Comparison of ENCODE assay signal across 8 cellular contexts in the genomic region with DNA sequence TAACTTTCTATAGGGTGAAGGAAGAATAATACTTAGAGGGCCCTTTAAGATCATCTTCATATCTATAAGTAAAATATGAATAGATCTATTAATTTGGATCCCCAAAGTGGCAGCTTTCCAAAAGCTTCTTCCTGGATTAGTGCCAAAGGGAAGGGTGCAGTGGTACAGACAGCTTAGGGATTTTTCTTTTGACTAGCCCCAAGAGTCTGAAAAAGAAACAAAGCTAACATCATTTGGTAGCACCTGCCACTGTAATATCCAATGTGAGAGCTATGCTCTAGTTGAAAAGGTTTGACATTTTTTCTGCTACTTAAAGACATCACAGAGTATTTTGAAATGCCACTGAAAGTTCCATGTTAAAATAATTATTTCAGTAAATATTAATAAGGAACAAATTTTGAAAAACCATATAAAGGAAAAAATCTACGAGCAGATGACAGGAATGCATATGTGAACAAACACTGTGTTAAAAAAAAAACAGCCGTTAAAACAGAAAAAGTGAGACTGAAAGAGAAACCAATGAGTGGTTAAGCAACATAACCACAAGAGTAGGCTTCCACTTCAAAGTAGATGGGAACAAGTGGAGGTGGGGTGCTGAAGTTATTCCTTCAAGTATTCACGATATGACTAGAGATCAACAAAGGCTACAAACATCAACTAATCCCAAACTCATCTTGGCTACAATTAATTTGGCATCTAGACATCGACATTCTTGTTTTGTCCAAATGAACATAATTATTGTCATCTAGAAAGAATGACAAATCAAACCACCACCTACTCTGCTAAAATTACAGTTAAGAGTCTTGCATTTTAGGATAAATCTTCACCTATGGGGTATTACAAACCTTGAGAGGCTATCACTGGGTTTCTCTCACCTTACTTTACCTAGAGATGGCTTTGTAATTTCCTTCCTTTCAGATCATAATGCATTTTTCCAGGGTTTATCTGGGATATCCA.
DNase-seq lines count a peak whose midpoint lies in the region; ATAC-seq and TF ChIP-seq lines count a peak whose summit lies in the region.

No MANE protein-coding gene starts in this region.

- WGBS in mammary epithelial cell (ENCODE audit: low coverage, missing lambda C conversion rate), result 50% methylated on average over 4 of the region's 4 CpGs

- DNase-seq in activated CD4-positive, alpha-beta T cell treated with anti-CD3 and anti-CD28 coated beads, Interleukin-2, amount 10 ng/mL, durations not matched to agents 7 days and 5 days, result peak; percentile 67
- no peak for DNase-seq in activated CD4-positive, alpha-beta T cell treated with anti-CD3 and anti-CD28 coated beads for 1 hour
- DNase-seq in NOMO-1 (lab: John Stamatoyannopoulos, UW; ENCODE audit: unreplicated experiment in 2 of 2) (peak; percentile 79 to 95), mammary epithelial cell (no peak), substantia nigra (lab: John Stamatoyannopoulos, UW) (no peak)
- DNase-seq in stimulated activated effector memory CD8-positive, alpha-beta T cell treated with anti-CD3 and anti-CD28 coated beads, Interleukin-12 subunit alpha, Interleukin-12 subunit beta, amount 100 ng/mL, for 72 hours (ENCODE audit: low spot score in 2 of 2), result peak in 1 of 2 donors; percentile 53
- no peak for DNase-seq in stimulated activated naive CD4-positive, alpha-beta T cell treated with Interleukin-2 at 50 U/mL for 16 hours (lab: John Stamatoyannopoulos, UW)

- ATAC-seq in HG02798 (IDR thresholded peaks at IDR 0.05; ENCODE audit: poor library complexity, unreplicated experiment), result peak; percentile 93
- peak; percentile 86 for ATAC-seq in stimulated activated effector memory CD8-positive, alpha-beta T cell treated with anti-CD3 and anti-CD28 coated beads, Interleukin-12 subunit alpha, Interleukin-12 subunit beta, amount 100 ng/mL, for 72 hours

- H3K4me3 ChIP-seq in mammary epithelial cell (replicated peaks in 1 of 3; ENCODE audit: insufficient read depth in 1 of 3, low read depth in 2 of 3, low read length in 3 of 3), result no peak overlapping the region

- no peaks in the 10 kb centered on the region for H3K27me3 ChIP-seq in mammary epithelial cell (ENCODE audit: insufficient read depth, low read length)

- dilution Hi-C loops in mammary epithelial cell (cut with HindIII; ENCODE audit: low sequenced_read_pairs), result no loop called here

- CTCF ChIA-PET in activated CD4-positive, alpha-beta T cell treated with anti-CD3 and anti-CD28 coated beads, Interleukin-2, amount 10 ng/mL, durations not matched to agents 7 days and 5 days (lab: Charles Lee), result interaction anchor here (0.6 to 1.5 kb wide), 5 partner anchors 8 to 64 kb away, joined by 3 to 4 read pairs (median 3); no protein-coding TSS in a partner anchor
- CTCF ChIA-PET in mammary epithelial cell (lab: Charles Lee; ENCODE audit: low non-redundant PET), result no interaction called here

- H3K27ac ChIP-seq in mammary epithelial cell (ENCODE audit: insufficient read depth, low read depth, low read length) (no peak overlapping the region), substantia nigra (ENCODE audit: low read depth, low read length, poor library complexity, severe bottlenecking) (no peak overlapping the region)

- peaks cover 59% of the 10 kb centered on the region for H3K36me3 Mint-ChIP-seq in activated CD4-positive, alpha-beta T cell treated with anti-CD3 and anti-CD28 coated beads, Interleukin-2, amount 10 ng/mL, durations not matched to agents 7 days and 5 days (ENCODE audit: low read depth)
- peaks cover 39% of the 10 kb centered on the region for H3K36me3 Mint-ChIP-seq in stimulated activated effector memory CD8-positive, alpha-beta T cell treated with anti-CD3 and anti-CD28 coated beads, Interleukin-12 subunit alpha, Interleukin-12 subunit beta, amount 100 ng/mL, for 72 hours

- POLR2A ChIA-PET in activated CD4-positive, alpha-beta T cell treated with anti-CD3 and anti-CD28 coated beads, Interleukin-2, amount 10 ng/mL, durations not matched to agents 7 days and 5 days (lab: Charles Lee), result no interaction called here

- H3K9me3 Mint-ChIP-seq in activated CD4-positive, alpha-beta T cell treated with anti-CD3 and anti-CD28 coated beads, Interleukin-2, amount 10 ng/mL, durations not matched to agents 7 days and 5 days, result peaks cover 13% of the 10 kb centered on the region
- no peaks in the 10 kb centered on the region for H3K9me3 Mint-ChIP-seq in stimulated activated effector memory CD8-positive, alpha-beta T cell treated with anti-CD3 and anti-CD28 coated beads, Interleukin-12 subunit alpha, Interleukin-12 subunit beta, amount 100 ng/mL, for 72 hours

- no peak overlapping the region for H3K9ac ChIP-seq in mammary epithelial cell (ENCODE audit: insufficient read depth, low read length)

- no peak for TF ChIP-seq CTCF in mammary epithelial cell (conservative IDR thresholded peaks at IDR 0.05 in 1 of 2, IDR thresholded peaks at IDR 0.05 in 1 of 2; ENCODE audit: extremely low read depth in 1 of 2, insufficient read depth in 1 of 2, low read depth in 1 of 2, low read length in 2 of 2)

- peaks cover 45% of the 10 kb centered on the region for H3K4me1 Mint-ChIP-seq in activated CD4-positive, alpha-beta T cell treated with anti-CD3 and anti-CD28 coated beads, Interleukin-2, amount 10 ng/mL, durations not matched to agents 7 days and 5 days
- peaks cover 22% of the 10 kb centered on the region for H3K4me1 Mint-ChIP-seq in stimulated activated effector memory CD8-positive, alpha-beta T cell treated with anti-CD3 and anti-CD28 coated beads, Interleukin-12 subunit alpha, Interleukin-12 subunit beta, amount 100 ng/mL, for 72 hours

- H3K79me2 ChIP-seq in mammary epithelial cell (ENCODE audit: insufficient read depth, low read length), result no peaks in the 10 kb centered on the region

- peak overlapping the region; percentile 52 for H3K4me3 Mint-ChIP-seq in activated CD4-positive, alpha-beta T cell treated with anti-CD3 and anti-CD28 coated beads, Interleukin-2, amount 10 ng/mL, durations not matched to agents 7 days and 5 days
- peak overlapping the region; percentile 52 for H3K4me3 Mint-ChIP-seq in stimulated activated effector memory CD8-positive, alpha-beta T cell treated with anti-CD3 and anti-CD28 coated beads, Interleukin-12 subunit alpha, Interleukin-12 subunit beta, amount 100 ng/mL, for 72 hours

- intact Hi-C loops in mammary epithelial cell (cut with micrococcal nuclease), result no loop called here

- H3K9me3 ChIP-seq in mammary epithelial cell (replicated peaks; ENCODE audit: insufficient read depth, low read length), result no peaks in the 10 kb centered on the region

- H3K4me2 ChIP-seq in mammary epithelial cell (ENCODE audit: insufficient read depth, low read depth, low read length), result no peak overlapping the region

- H3K4me1 ChIP-seq in mammary epithelial cell (ENCODE audit: insufficient read depth, low read length), result no peaks in the 10 kb centered on the region

- H3K27ac Mint-ChIP-seq in activated CD4-positive, alpha-beta T cell treated with anti-CD3 and anti-CD28 coated beads, Interleukin-2, amount 10 ng/mL, durations not matched to agents 7 days and 5 days, result peak overlapping the region; percentile 89
- H3K27ac Mint-ChIP-seq in stimulated activated effector memory CD8-positive, alpha-beta T cell treated with anti-CD3 and anti-CD28 coated beads, Interleukin-12 subunit alpha, Interleukin-12 subunit beta, amount 100 ng/mL, for 72 hours, result no peak overlapping the region

- H2AFZ ChIP-seq in mammary epithelial cell (ENCODE audit: low read depth, low read length), result no peak overlapping the region

- in situ Hi-C loops in mammary epithelial cell (cut with MboI; ENCODE audit: low sequenced_read_pairs in 2 of 2), result no loop called here

- H4K20me1 ChIP-seq in mammary epithelial cell (ENCODE audit: insufficient read depth, low read length), result no peaks in the 10 kb centered on the region

- peaks cover 8% of the 10 kb centered on the region for H3K36me3 ChIP-seq in mammary epithelial cell (ENCODE audit: insufficient read depth, low read length)

- H3K27me3 Mint-ChIP-seq in activated CD4-positive, alpha-beta T cell treated with anti-CD3 and anti-CD28 coated beads, Interleukin-2, amount 10 ng/mL, durations not matched to agents 7 days and 5 days, result no peaks in the 10 kb centered on the region

- BruUV-seq in mammary epithelial cell (replicated peaks; lab: Mats Ljungman, UMichigan), result no TSS peak

Comparison
In these comparisons a context has a peak if more than half of its experiments do, and no peak if none do; other contexts are left out.
1. DNase-seq: peak in activated CD4-positive, alpha-beta T cell treated with anti-CD3 and anti-CD28 coated beads, Interleukin-2, amount 10 ng/mL, durations not matched to agents 7 days and 5 days (single experiment) and NOMO-1 (2 of 2); none in activated CD4-positive, alpha-beta T cell treated with anti-CD3 and anti-CD28 coated beads for 1 hour (single experiment), mammary epithelial cell (single experiment), stimulated activated naive CD4-positive, alpha-beta T cell treated with Interleukin-2 at 50 U/mL for 16 hours (single experiment) and substantia nigra (0 of 49).